In genomic region chr10:110382695-110383094, GRCh38 we compare ENCODE assay signal across 17 cellular contexts.
DNase-seq lines count a peak whose midpoint lies in the region; ATAC-seq, FAIRE-seq and TF ChIP-seq lines count a peak whose summit lies in the region.
"Had no signal": no experiment of that assay in that cellular context is flagged by ENCODE, and none has a peak within 500 bp of the region (broad histone marks: within the 10 kb centered on the region; RNA-seq: fewer than 3 reads in every experiment).

No MANE protein-coding gene starts in this region.

- H3K9ac ChIP-seq in liver (ENCODE audit: low read depth in 1 of 2, low read length in 2 of 2) (no peak overlapping the region), HepG2 (ENCODE audit: insufficient read depth, low read depth, low read length) (no peak overlapping the region)
- H3K9ac ChIP-seq: BLaER1 treated with 17β-estradiol and CSF1 and Interleukin-3, amounts not matched to agents 10 nM and 100 nM had no signal

- no peak for TF ChIP-seq CTCF in liver (IDR thresholded peaks at IDR 0.05; ENCODE audit: low read depth, low read length, missing input control)
- TF ChIP-seq CTCF in HepG2 (CRISPR knock-in tag; IDR thresholded peaks at IDR 0.05) = no peak
- no peak for TF ChIP-seq CTCF in spleen (IDR thresholded peaks at IDR 0.05 in 8 of 11, conservative IDR thresholded peaks at IDR 0.05 in 3 of 11)

- no peak for TF ChIP-seq POLR2A in HepG2 (IDR thresholded peaks at IDR 0.05; ENCODE audit: insufficient read depth in 1 of 2, low read depth in 2 of 2, low read length in 2 of 2)
- no peak for TF ChIP-seq POLR2A in spleen (IDR thresholded peaks at IDR 0.05)

- no TSS peak for BruUV-seq in HepG2 (replicated peaks; lab: Mats Ljungman, UMichigan)

- H4K20me1 ChIP-seq in HepG2 (ENCODE audit: insufficient read depth, low read length) = no peaks in the 10 kb centered on the region
- H4K20me1 ChIP-seq: BLaER1 treated with 17β-estradiol and CSF1 and Interleukin-3, amounts not matched to agents 10 nM and 100 nM had no signal

- TF ChIP-seq EP300 in HepG2 (IDR thresholded peaks at IDR 0.05; ENCODE audit: low read depth in 2 of 2, low read length in 2 of 2) (no peak), HepG2 (CRISPR knock-in tag; IDR thresholded peaks at IDR 0.05; ENCODE audit: borderline replicate concordance) (no peak)

- peak overlapping the region; percentile 32 for H3K27ac Mint-ChIP-seq in activated T-helper 17 cell treated with anti-CD3 and anti-CD28 coated beads, Interleukin-2, amount 50 U/mL, for 72 hours
- H3K27ac Mint-ChIP-seq: B cell; CD8-positive, alpha-beta T cell; HFFc6 had no signal

- H2AFZ ChIP-seq in HepG2 (ENCODE audit: low read length) = no peak overlapping the region

- no peak overlapping the region for H3K4me3 Mint-ChIP-seq in activated T-helper 17 cell treated with anti-CD3 and anti-CD28 coated beads, Interleukin-2, amount 50 U/mL, for 72 hours
- H3K4me3 Mint-ChIP-seq: B cell; CD8-positive, alpha-beta T cell; HFFc6 had no signal

- H3K27me3 Mint-ChIP-seq in activated T-helper 17 cell treated with anti-CD3 and anti-CD28 coated beads, Interleukin-2, amount 50 U/mL, for 72 hours = no peaks in the 10 kb centered on the region

- no peaks in the 10 kb centered on the region for H3K36me3 ChIP-seq in liver (ENCODE audit: control insufficient read depth in 4 of 4, insufficient read depth in 3 of 4, low read depth in 1 of 4, low read length in 3 of 4)
- H3K36me3 ChIP-seq in HepG2 (replicated peaks in 1 of 2; ENCODE audit: control insufficient read depth in 1 of 2, insufficient read depth in 2 of 2, low read length in 2 of 2) = no peaks in the 10 kb centered on the region
- H3K36me3 ChIP-seq in spleen = no peaks in the 10 kb centered on the region
- H3K36me3 ChIP-seq: BLaER1 treated with 17β-estradiol and CSF1 and Interleukin-3, amounts not matched to agents 10 nM and 100 nM had no signal

- CTCF ChIA-PET in HepG2 (lab: Yijun Ruan, JAX; ENCODE audit: low intra/inter-chr PET ratio, low total read pairs) = no interaction called here

- FAIRE-seq in HepG2 (lab: Jason Lieb, UNC) = no peak

- H3K9me3 ChIP-seq in liver (ENCODE audit: control insufficient read depth in 4 of 4, low read length in 3 of 4) = no peaks in the 10 kb centered on the region
- no peaks in the 10 kb centered on the region for H3K9me3 ChIP-seq in HepG2 (ENCODE audit: low read length)
- H3K9me3 ChIP-seq in spleen = no peaks in the 10 kb centered on the region
- H3K9me3 ChIP-seq: BLaER1 treated with 17β-estradiol and CSF1 and Interleukin-3, amounts not matched to agents 10 nM and 100 nM had no signal

- no peak for DNase-seq in HepG2 (ENCODE audit: low spot score)
- no peak for DNase-seq in spleen
- DNase-seq in activated CD4-positive, alpha-beta T cell treated with anti-CD3 and anti-CD28 coated beads for 4 hours = no peak
- DNase-seq: Calu3; CD8-positive, alpha-beta T cell; DMS79 treated with DMSO at 0.1 percent for 48 hours; GF-D8; GOT3; H7; HFFc6 had no signal

- no peaks in the 10 kb centered on the region for H3K4me1 ChIP-seq in liver (ENCODE audit: control insufficient read depth in 4 of 4, insufficient read depth in 4 of 4, low read length in 3 of 4)
- H3K4me1 ChIP-seq in HepG2 (ENCODE audit: insufficient read depth, low read length) = 0 out of 2 replicates have a peak, but pooled peaks cover 1% of the 10 kb centered on the region
- H3K4me1 ChIP-seq in spleen = peaks cover 3 to 25% (median 16%) of the 10 kb centered on the region in 6 donors

- H3K27me3 ChIP-seq in liver (ENCODE audit: control insufficient read depth in 4 of 4, insufficient read depth in 4 of 4, low read length in 3 of 4) = no peaks in the 10 kb centered on the region
- H3K27me3 ChIP-seq in HepG2 (ENCODE audit: control insufficient read depth in 1 of 2, insufficient read depth in 2 of 2, low read length in 2 of 2) = peaks cover 0 to 3% of the 10 kb centered on the region in 2 experiments; a peak in 2 of 5 replicates
- no peaks in the 10 kb centered on the region for H3K27me3 ChIP-seq in spleen (replicated peaks in 1 of 7)
- H3K27me3 ChIP-seq: BLaER1 treated with 17β-estradiol and CSF1 and Interleukin-3, amounts not matched to agents 10 nM and 100 nM had no signal

- H3K79me2 ChIP-seq in HepG2 (ENCODE audit: insufficient read depth, low read length) = no peaks in the 10 kb centered on the region

- H3K4me3 ChIP-seq in liver (ENCODE audit: low read depth in 1 of 3, low read length in 3 of 3) = no peak overlapping the region
- no peak overlapping the region for H3K4me3 ChIP-seq in HepG2 (replicated peaks in 1 of 3; ENCODE audit: insufficient read depth in 1 of 3, low read depth in 2 of 3, low read length in 3 of 3)
- no peak overlapping the region for H3K4me3 ChIP-seq in spleen
- H3K4me3 ChIP-seq: BLaER1 treated with 17β-estradiol and CSF1 and Interleukin-3, amounts not matched to agents 10 nM and 100 nM had no signal

- 84% methylated on average over 5 of the region's 5 CpGs for WGBS in liver
- 8% methylated on average over 5 of the region's 5 CpGs for WGBS in HepG2 (ENCODE audit: low lambda C conversion rate)
- 65 to 78% (median 75%) methylated on average over 5 of the region's 5 CpGs for WGBS in spleen, 5 donors

- H3K4me2 ChIP-seq in HepG2 (ENCODE audit: low read depth, low read length) = no peak overlapping the region
- H3K4me2 ChIP-seq: BLaER1 treated with 17β-estradiol and CSF1 and Interleukin-3, amounts not matched to agents 10 nM and 100 nM had no signal

- POLR2A ChIA-PET in HepG2 (lab: Yijun Ruan, JAX) = no interaction called here

- peaks cover 5% of the 10 kb centered on the region for H3K4me1 Mint-ChIP-seq in activated T-helper 17 cell treated with anti-CD3 and anti-CD28 coated beads, Interleukin-2, amount 50 U/mL, for 72 hours

- in situ Hi-C loops in HepG2 (cut with HindIII; ENCODE audit: extremely low pct_ligation_motif_present, low pct_unique_long_range_greater_than_20kb) = no loop called here

- intact Hi-C loops in HepG2 (cut with micrococcal nuclease; ENCODE audit: unreplicated experiment) (no loop called here), spleen (cut with DNase I; ENCODE audit: low total_unique reads) (no loop called here)

- no peaks in the 10 kb centered on the region for H3K36me3 Mint-ChIP-seq in activated T-helper 17 cell treated with anti-CD3 and anti-CD28 coated beads, Interleukin-2, amount 50 U/mL, for 72 hours (ENCODE audit: low read depth)
- H3K36me3 Mint-ChIP-seq: CD8-positive, alpha-beta T cell had no signal

- no peaks in the 10 kb centered on the region for H3K9me3 Mint-ChIP-seq in activated T-helper 17 cell treated with anti-CD3 and anti-CD28 coated beads, Interleukin-2, amount 50 U/mL, for 72 hours
- H3K9me3 Mint-ChIP-seq: CD8-positive, alpha-beta T cell; HFFc6 had no signal

- ATAC-seq in HepG2 = no peak
- no peak for ATAC-seq in activated T-helper 17 cell treated with anti-CD3 and anti-CD28 coated beads, Interleukin-2, amount 50 U/mL, for 72 hours (replicated peaks)
- no peak for ATAC-seq in GM21576 (IDR thresholded peaks at IDR 0.05; ENCODE audit: unreplicated experiment)
- ATAC-seq: CD8-positive, alpha-beta T cell; HCT116 had no signal

- H3K27ac ChIP-seq in liver (ENCODE audit: low read depth in 1 of 2, low read length in 2 of 2) = peak overlapping the region in 1 of 2 donors; percentile 53
- no peak overlapping the region for H3K27ac ChIP-seq in HepG2 (ENCODE audit: extremely low read length, insufficient read depth, low read length)
- H3K27ac ChIP-seq in spleen = peak overlapping the region in 5 of 8 donors; percentile 7 to 58 (median 28)
- H3K27ac ChIP-seq: BLaER1 treated with 17β-estradiol and CSF1 and Interleukin-3, amounts not matched to agents 10 nM and 100 nM; HL-60 had no signal

- TF ChIP-seq RAD21 in liver (IDR thresholded peaks at IDR 0.05) (no peak), HepG2 (CRISPR knock-in tag; IDR thresholded peaks at IDR 0.05) (no peak)

TF ChIP-seq in liver, 16 proteins besides CTCF, POLR2A, EP300 and RAD21:
- TF ChIP-seq NR2F2 (IDR thresholded peaks at IDR 0.05) = peak; percentile 79
- no peak for TF ChIP-seq MAX (IDR thresholded peaks at IDR 0.05)
TF ChIP-seq in liver: peak in this region for 1.

TF ChIP-seq in HepG2, 621 proteins besides CTCF, POLR2A, EP300 and RAD21 (continues in another document):
- TF ChIP-seq FOXO4 (CRISPR knock-in tag; conservative IDR thresholded peaks at IDR 0.05) = no peak
- no peak for TF ChIP-seq ZBTB44 (CRISPR knock-in tag; IDR thresholded peaks at IDR 0.05)
